16 cellular contexts compared by ENCODE assay signal in the genomic region with DNA sequence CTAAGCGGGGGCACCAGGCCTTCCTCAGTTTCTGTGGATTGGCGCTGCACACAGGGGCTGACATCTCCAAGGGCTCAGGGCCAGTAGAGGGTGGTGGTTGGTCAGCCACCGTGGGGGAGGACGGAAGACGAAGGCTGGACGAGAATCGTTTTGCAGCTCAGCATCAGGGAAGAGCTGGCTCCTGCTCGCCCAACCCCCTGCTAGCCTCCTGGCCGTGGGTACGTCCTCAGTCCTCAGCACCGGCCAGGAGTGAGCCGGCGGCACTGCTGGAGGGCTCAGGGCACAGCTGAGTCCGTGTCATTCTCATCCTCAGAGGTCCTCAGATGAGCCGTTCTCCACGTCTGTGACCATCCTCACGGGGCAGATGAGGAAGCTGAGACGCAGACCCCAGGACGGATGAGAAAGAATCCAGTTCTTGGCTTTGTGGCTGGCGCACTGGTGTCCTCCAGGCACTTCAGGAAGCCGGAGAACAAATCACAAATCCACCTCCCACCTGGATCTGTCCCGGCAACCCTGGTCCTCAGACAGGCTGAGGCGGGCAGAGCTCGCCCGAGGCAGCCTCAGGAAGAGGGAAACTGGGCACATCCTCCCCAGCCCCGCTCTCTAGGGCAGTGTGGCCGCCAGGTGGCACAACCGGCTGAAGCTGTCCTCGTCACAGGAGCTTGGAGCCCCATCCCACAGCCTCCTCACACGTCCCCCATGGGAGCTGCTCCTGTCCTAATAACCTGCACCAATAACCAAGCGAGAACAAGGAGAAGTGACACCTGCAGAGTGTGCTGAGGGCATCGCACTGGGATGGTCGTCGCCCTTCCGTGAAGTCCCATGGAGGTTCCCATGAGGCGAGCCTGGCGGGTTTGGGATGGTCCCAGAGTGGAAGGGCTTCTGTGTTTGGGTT.
A peak's percentile ranks its signal among the peaks of the same experiment; 100 is the strongest.
DNase-seq lines count a peak whose midpoint lies in the region; ATAC-seq and TF ChIP-seq lines count a peak whose summit lies in the region.
"Had no signal": no experiment of that assay in that cellular context is flagged by ENCODE, and none has a peak within 500 bp of the region (broad histone marks: within the 10 kb centered on the region; RNA-seq: fewer than 3 reads in every experiment).

No MANE protein-coding gene starts in this region.

- intact Hi-C loops in esophagus squamous epithelium (cut with DNase I) = no loop called here

- WGBS in endodermal cell (ENCODE audit: insufficient coverage in 1 of 2, insufficient read length in 1 of 2), 2 experiments = 88 to 95% methylated on average over 20 to 37 of the region's 37 CpGs
- WGBS in esophagus squamous epithelium, 2 donors = 81 to 88% methylated on average over 5 to 9 of the region's 37 CpGs

- H3K36me3 Mint-ChIP-seq in endodermal cell (ENCODE audit: low read depth) (no peaks in the 10 kb centered on the region), type B pancreatic cell (no peaks in the 10 kb centered on the region)

- H3K27ac ChIP-seq in endodermal cell (ENCODE audit: low read depth, low read length) (no peak overlapping the region), esophagus squamous epithelium (no peak overlapping the region)
- H3K27ac ChIP-seq: right lobe of liver had no signal

- no peak for ATAC-seq in esophagus mucosa
- ATAC-seq: Right ventricle myocardium inferior had no signal

- H3K9me3 ChIP-seq in endodermal cell (ENCODE audit: control insufficient read depth, low read length) = no peaks in the 10 kb centered on the region
- peaks cover 0 to 3% (median 0%) of the 10 kb centered on the region in 3 donors for H3K9me3 ChIP-seq in esophagus squamous epithelium
- H3K9me3 ChIP-seq: right lobe of liver had no signal

- H3K27me3 ChIP-seq in endodermal cell (ENCODE audit: control insufficient read depth, insufficient read depth, low read length, poor library complexity, severe bottlenecking) (no peaks in the 10 kb centered on the region), esophagus squamous epithelium (peaks cover 0 to 30% (median 0%) of the 10 kb centered on the region in 4 donors)
- H3K27me3 ChIP-seq: right lobe of liver had no signal

- peaks cover 5% of the 10 kb centered on the region for H3K9me3 Mint-ChIP-seq in endodermal cell
- no peaks in the 10 kb centered on the region for H3K9me3 Mint-ChIP-seq in type B pancreatic cell

- H3K4me1 Mint-ChIP-seq in endodermal cell (no peaks in the 10 kb centered on the region), type B pancreatic cell (ENCODE audit: unreplicated experiment) (no peaks in the 10 kb centered on the region)

- H3K4me3 ChIP-seq in endodermal cell (ENCODE audit: low read length) (no peak overlapping the region), esophagus squamous epithelium (no peak overlapping the region)
- H3K4me3 ChIP-seq: right lobe of liver had no signal

- H3K36me3 ChIP-seq in endodermal cell (ENCODE audit: control insufficient read depth, insufficient read depth, low read length) (no peaks in the 10 kb centered on the region), esophagus squamous epithelium (no peaks in the 10 kb centered on the region)
- H3K36me3 ChIP-seq: right lobe of liver had no signal

- TF ChIP-seq POLR2A in esophagus squamous epithelium (IDR thresholded peaks at IDR 0.05) = no peak

- H3K27me3 Mint-ChIP-seq in endodermal cell (ENCODE audit: insufficient read depth) (peaks cover 3% of the 10 kb centered on the region), type B pancreatic cell (peaks cover 62% of the 10 kb centered on the region)

- H3K4me1 ChIP-seq in endodermal cell (ENCODE audit: control insufficient read depth, insufficient read depth, low read length) (no peaks in the 10 kb centered on the region), esophagus squamous epithelium (no peaks in the 10 kb centered on the region)
- H3K4me1 ChIP-seq: right lobe of liver had no signal

- H3K9ac ChIP-seq in endodermal cell (ENCODE audit: extremely low read depth, low read length, poor library complexity, severe bottlenecking) = no peak overlapping the region

- peak; percentile 40 for DNase-seq in activated CD8-positive, alpha-beta memory T cell treated with anti-CD3 and anti-CD28 coated beads, Interleukin-2, amount 50 U/mL, for 48 hours
- DNase-seq in activated CD8-positive, alpha-beta memory T cell treated with anti-CD3 and anti-CD28 coated beads for 24 hours = no peak
- DNase-seq in M059J (ENCODE audit: low read depth) (peak; percentile 17), endodermal cell (peak; percentile 85), type B pancreatic cell (ENCODE audit: extremely low spot score, unreplicated experiment) (peak; percentile 60), activated T-cell treated with anti-CD3 and anti-CD28 coated beads for 4 hours (no peak), esophagus squamous epithelium (lab: John Stamatoyannopoulos, UW) (no peak)
- DNase-seq: activated CD4-positive, alpha-beta T cell treated with anti-CD3 and anti-CD28 coated beads, Interleukin-2, amount 50 U/mL, for 48 hours; foreskin melanocyte; GOT3; NCI-H1436; NCI-H510A treated with DMSO at 0.1 percent for 48 hours; stimulated activated CD8-positive, alpha-beta memory T cell treated with anti-CD3 and anti-CD28 coated beads, Interleukin-4, amount 100 ng/mL, for 48 hours had no signal

- TF ChIP-seq CTCF in endodermal cell (conservative IDR thresholded peaks at IDR 0.05) (peak; percentile 72), type B pancreatic cell (conservative IDR thresholded peaks at IDR 0.05) (peak; percentile 56), esophagus squamous epithelium (IDR thresholded peaks at IDR 0.05) (no peak)

- H3K4me3 Mint-ChIP-seq in endodermal cell = no peak overlapping the region
- H3K4me3 Mint-ChIP-seq in type B pancreatic cell = no peak overlapping the region

- no peak overlapping the region for H3K27ac Mint-ChIP-seq in endodermal cell
- no peak overlapping the region for H3K27ac Mint-ChIP-seq in type B pancreatic cell

Comparison
In these comparisons a context has a peak if more than half of its experiments do, and no peak if none do; other contexts are left out.
1. DNase-seq: peak in activated CD8-positive, alpha-beta memory T cell treated with anti-CD3 and anti-CD28 coated beads, Interleukin-2, amount 50 U/mL, for 48 hours (single experiment), M059J (single experiment), endodermal cell (single experiment) and type B pancreatic cell (single experiment); none in activated CD8-positive, alpha-beta memory T cell treated with anti-CD3 and anti-CD28 coated beads for 24 hours (single experiment), activated T-cell treated with anti-CD3 and anti-CD28 coated beads for 4 hours (single experiment) and esophagus squamous epithelium (single experiment).
2. CTCF ChIP-seq: peak in endodermal cell (single experiment) and type B pancreatic cell (single experiment); none in esophagus squamous epithelium (0 of 6).